8 cellular contexts compared by ENCODE assay signal in the genomic region with DNA sequence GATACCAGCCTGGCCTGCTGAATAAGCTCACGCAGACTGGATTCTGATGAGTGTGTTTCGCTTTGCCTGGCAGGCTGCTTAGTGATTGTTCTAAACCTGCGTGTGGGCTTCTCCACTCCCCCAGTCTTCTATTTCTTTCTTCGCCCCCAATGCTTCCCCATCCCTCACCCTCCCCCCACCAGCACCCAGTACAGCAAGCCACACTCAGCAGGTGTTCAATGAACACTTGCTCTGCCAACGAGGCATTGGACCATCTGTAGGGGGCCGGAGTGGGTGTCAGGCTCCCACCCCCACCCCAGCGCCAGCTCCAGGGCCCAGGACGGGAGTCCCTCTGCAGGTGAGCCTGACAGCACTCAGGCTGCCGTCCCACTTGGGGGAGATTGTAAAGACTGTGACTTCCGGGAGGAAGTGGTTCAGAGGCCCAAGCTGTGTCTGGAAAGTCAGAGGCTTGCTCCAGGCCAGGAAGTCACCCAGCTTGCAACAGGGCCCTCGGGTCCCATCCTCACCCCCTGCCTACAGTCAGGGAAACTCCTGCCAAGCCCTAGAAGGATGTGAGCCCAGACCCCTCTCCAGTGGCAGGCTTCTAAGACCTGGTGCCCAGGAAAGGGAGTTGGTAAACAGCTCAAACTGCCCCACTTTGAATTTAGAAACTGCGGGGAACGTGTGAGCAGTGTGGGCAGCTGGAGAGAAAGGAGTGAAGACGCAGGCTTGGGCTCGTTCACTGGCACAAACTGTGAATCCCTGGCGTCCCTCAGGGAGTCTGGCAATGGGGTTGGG.
DNase-seq lines count a peak whose midpoint lies in the region; ATAC-seq lines count a peak whose summit lies in the region.

No MANE protein-coding gene starts in this region.

- H3K36me3 Mint-ChIP-seq in activated naive CD8-positive, alpha-beta T cell = peaks cover 5% of the 10 kb centered on the region

- H3K27ac Mint-ChIP-seq in activated naive CD8-positive, alpha-beta T cell = peak overlapping the region; percentile 90

- H3K27me3 Mint-ChIP-seq in activated naive CD8-positive, alpha-beta T cell = no peaks in the 10 kb centered on the region

- peak; percentile 66 for ATAC-seq in GM21619 (IDR thresholded peaks at IDR 0.05; ENCODE audit: unreplicated experiment)
- ATAC-seq in sciatic nerve = peak; percentile 57

- DNase-seq in AML-193 (lab: John Stamatoyannopoulos, UW) (peak; percentile 70 to 77), T follicular helper cell (ENCODE audit: low read depth) (peak; percentile 28), sciatic nerve (ENCODE audit: low spot score) (no peak), SW480 (ENCODE audit: low spot score) (no peak), NCI-H1930 (lab: John Stamatoyannopoulos, UW) (no peak), amniotic stem cell (lab: John Stamatoyannopoulos, UW) (no peak)

- H3K4me1 Mint-ChIP-seq in activated naive CD8-positive, alpha-beta T cell (ENCODE audit: low read depth) = peaks cover 51% of the 10 kb centered on the region

- no peaks in the 10 kb centered on the region for H3K9me3 Mint-ChIP-seq in activated naive CD8-positive, alpha-beta T cell (ENCODE audit: low read depth)

- peak overlapping the region; percentile 48 for H3K4me3 Mint-ChIP-seq in activated naive CD8-positive, alpha-beta T cell

- intact Hi-C loops in sciatic nerve (cut with DNase I) = no loop called here

Comparison
In these comparisons a context has a peak if more than half of its experiments do, and no peak if none do; other contexts are left out.
1. DNase-seq: peak in AML-193 (2 of 2) and T follicular helper cell (single experiment); none in sciatic nerve (single experiment), SW480 (single experiment), NCI-H1930 (0 of 2) and amniotic stem cell (single experiment).